ENCODE assay signal across 8 cellular contexts in genomic region chr7:26090927-26091519, GRCh38.
DNase-seq lines count a peak whose midpoint lies in the region; ATAC-seq, FAIRE-seq and TF ChIP-seq lines count a peak whose summit lies in the region.

No MANE protein-coding gene starts in this region.

- peak; percentile 43 for DNase-seq in COR-L47 (lab: John Stamatoyannopoulos, UW)
- DNase-seq in H54 (ENCODE audit: insufficient read length, low spot score) = peak; percentile 46
- peak; percentile 29 for DNase-seq in NCI-H2196 (lab: John Stamatoyannopoulos, UW; ENCODE audit: unreplicated experiment)
- no peak for DNase-seq in activated T-helper 2 cell treated with anti-CD3 and anti-CD28 coated beads, Interferon-gamma antibody, Interleukin-2, Interleukin-4, amounts not matched to agents 10 μg/mL and 5 μg/mL and 100 μg/mL, durations not matched to agents 14 hours and 24 hours and 36 hours (ENCODE audit: low spot score)
- no peak for DNase-seq in glutamatergic neuron
- peak; percentile 75 for DNase-seq in renal cortical epithelial cell (ENCODE audit: low read depth)

- intact Hi-C loops in activated T-helper 2 cell treated with anti-CD3 and anti-CD28 coated beads, Interferon-gamma antibody, Interleukin-2, Interleukin-4, amounts not matched to agents 10 μg/mL and 5 μg/mL and 100 μg/mL, durations not matched to agents 14 hours and 24 hours and 36 hours (cut with micrococcal nuclease) = loop anchor here (2.0 to 5.0 kb wide), 3 partner anchors 108 to 274 kb away; partner anchors contain the start of gene SNX10

- peak; percentile 72 for FAIRE-seq in H54 (lab: Jason Lieb, UNC)

- no peak overlapping the region for H3K27ac Mint-ChIP-seq in activated T-helper 2 cell treated with anti-CD3 and anti-CD28 coated beads, Interferon-gamma antibody, Interleukin-2, Interleukin-4, amounts not matched to agents 10 μg/mL and 5 μg/mL and 100 μg/mL, durations not matched to agents 14 hours and 24 hours and 36 hours
- H3K27ac Mint-ChIP-seq in glutamatergic neuron (ENCODE audit: unreplicated experiment) = no peak overlapping the region

- peaks cover 19% of the 10 kb centered on the region for H3K4me1 Mint-ChIP-seq in activated T-helper 2 cell treated with anti-CD3 and anti-CD28 coated beads, Interferon-gamma antibody, Interleukin-2, Interleukin-4, amounts not matched to agents 10 μg/mL and 5 μg/mL and 100 μg/mL, durations not matched to agents 14 hours and 24 hours and 36 hours (ENCODE audit: low read depth)
- peaks cover 24% of the 10 kb centered on the region for H3K4me1 Mint-ChIP-seq in glutamatergic neuron (ENCODE audit: low read depth, unreplicated experiment)

- peak overlapping the region; percentile 3 for H3K4me3 Mint-ChIP-seq in activated T-helper 2 cell treated with anti-CD3 and anti-CD28 coated beads, Interferon-gamma antibody, Interleukin-2, Interleukin-4, amounts not matched to agents 10 μg/mL and 5 μg/mL and 100 μg/mL, durations not matched to agents 14 hours and 24 hours and 36 hours (ENCODE audit: low read depth)
- peak overlapping the region; percentile 2 for H3K4me3 Mint-ChIP-seq in glutamatergic neuron (ENCODE audit: unreplicated experiment)

- TF ChIP-seq CTCF in glutamatergic neuron (IDR thresholded peaks at IDR 0.05; ENCODE audit: partially characterized antibody, unreplicated experiment) = no peak

- TF ChIP-seq POLR2A in H54 (IDR thresholded peaks at IDR 0.05; ENCODE audit: low read depth, low read length) = no peak

- no peaks in the 10 kb centered on the region for H3K36me3 Mint-ChIP-seq in activated T-helper 2 cell treated with anti-CD3 and anti-CD28 coated beads, Interferon-gamma antibody, Interleukin-2, Interleukin-4, amounts not matched to agents 10 μg/mL and 5 μg/mL and 100 μg/mL, durations not matched to agents 14 hours and 24 hours and 36 hours (ENCODE audit: low read depth)
- no peaks in the 10 kb centered on the region for H3K36me3 Mint-ChIP-seq in glutamatergic neuron (ENCODE audit: unreplicated experiment)

- no peaks in the 10 kb centered on the region for H3K9me3 Mint-ChIP-seq in activated T-helper 2 cell treated with anti-CD3 and anti-CD28 coated beads, Interferon-gamma antibody, Interleukin-2, Interleukin-4, amounts not matched to agents 10 μg/mL and 5 μg/mL and 100 μg/mL, durations not matched to agents 14 hours and 24 hours and 36 hours
- H3K9me3 Mint-ChIP-seq in glutamatergic neuron (ENCODE audit: unreplicated experiment) = peaks cover 1% of the 10 kb centered on the region

- H3K27me3 Mint-ChIP-seq in activated T-helper 2 cell treated with anti-CD3 and anti-CD28 coated beads, Interferon-gamma antibody, Interleukin-2, Interleukin-4, amounts not matched to agents 10 μg/mL and 5 μg/mL and 100 μg/mL, durations not matched to agents 14 hours and 24 hours and 36 hours (ENCODE audit: low read depth) = peaks cover 2% of the 10 kb centered on the region
- H3K27me3 Mint-ChIP-seq in glutamatergic neuron (ENCODE audit: unreplicated experiment) = no peaks in the 10 kb centered on the region

- no peak for ATAC-seq in HG03175 (IDR thresholded peaks at IDR 0.05; ENCODE audit: unreplicated experiment)
- no peak for ATAC-seq in GM21825 (IDR thresholded peaks at IDR 0.05; ENCODE audit: unreplicated experiment)

Comparison
In these comparisons a context has a peak if more than half of its experiments do, and no peak if none do; other contexts are left out.
1. DNase-seq: peak in COR-L47 (single experiment), H54 (single experiment), NCI-H2196 (single experiment) and renal cortical epithelial cell (single experiment); none in activated T-helper 2 cell treated with anti-CD3 and anti-CD28 coated beads, Interferon-gamma antibody, Interleukin-2, Interleukin-4, amounts not matched to agents 10 μg/mL and 5 μg/mL and 100 μg/mL, durations not matched to agents 14 hours and 24 hours and 36 hours (single experiment) and glutamatergic neuron (single experiment).